In genomic region chr5:163724305-163724704, GRCh38 we compare ENCODE assay signal across 29 cellular contexts.
"Had no signal": no experiment of that assay in that cellular context is flagged by ENCODE, and none has a peak within 500 bp of the region (broad histone marks: within the 10 kb centered on the region; RNA-seq: fewer than 3 reads in every experiment).

No MANE protein-coding gene starts in this region.

- H3K27me3 Mint-ChIP-seq: progenitor cell of endocrine pancreas; stimulated activated naive CD8-positive, alpha-beta T cell treated with anti-CD3 and anti-CD28 coated beads, Interleukin-15, amount 100 ng/mL, for 72 hours; type B pancreatic cell had no signal

- H3K9me3 ChIP-seq: ovary, psoas muscle, right lobe of liver, sigmoid colon, suprapubic skin, testis, tibial artery, transverse colon, upper lobe of right lung, uterus had no signal

- ATAC-seq: natural killer cell; psoas muscle; right cardiac atrium; right lobe of liver; stimulated activated effector memory CD8-positive, alpha-beta T cell treated with anti-CD3 and anti-CD28 coated beads, Interleukin-12 subunit alpha, Interleukin-12 subunit beta, amount 100 ng/mL, for 72 hours; stimulated activated naive CD8-positive, alpha-beta T cell treated with anti-CD3 and anti-CD28 coated beads, Interleukin-15, amount 100 ng/mL, for 72 hours; stimulated activated naive CD8-positive, alpha-beta T cell treated with anti-CD3 and anti-CD28 coated beads, Interleukin-15, Interleukin-2, amounts not matched to agents 100 U/mL and 50 U/mL, for 24 hours; upper lobe of right lung had no signal

- H3K36me3 Mint-ChIP-seq: natural killer cell; neural progenitor cell; stimulated activated effector memory CD8-positive, alpha-beta T cell treated with anti-CD3 and anti-CD28 coated beads, Interleukin-12 subunit alpha, Interleukin-12 subunit beta, amount 100 ng/mL, for 72 hours; type B pancreatic cell had no signal

- H3K4me3 ChIP-seq: neural progenitor cell, ovary, psoas muscle, right lobe of liver, sigmoid colon, suprapubic skin, testis, tibial artery, transverse colon, upper lobe of right lung, uterus had no signal

- H3K9me3 Mint-ChIP-seq: neural progenitor cell, type B pancreatic cell had no signal

- H3K4me1 Mint-ChIP-seq: nephron; neural progenitor cell; stimulated activated effector memory CD8-positive, alpha-beta T cell treated with anti-CD3 and anti-CD28 coated beads, Interleukin-12 subunit alpha, Interleukin-12 subunit beta, amount 100 ng/mL, for 72 hours; stimulated activated naive CD8-positive, alpha-beta T cell treated with anti-CD3 and anti-CD28 coated beads, Interleukin-15, amount 100 ng/mL, for 72 hours had no signal

- H3K27ac Mint-ChIP-seq: natural killer cell; nephron; neural progenitor cell; progenitor cell of endocrine pancreas; stimulated activated effector memory CD8-positive, alpha-beta T cell treated with anti-CD3 and anti-CD28 coated beads, Interleukin-12 subunit alpha, Interleukin-12 subunit beta, amount 100 ng/mL, for 72 hours; stimulated activated naive CD8-positive, alpha-beta T cell treated with anti-CD3 and anti-CD28 coated beads, Interleukin-15, amount 100 ng/mL, for 72 hours; type B pancreatic cell had no signal

- H3K27me3 ChIP-seq: neural progenitor cell, ovary, right lobe of liver, sigmoid colon, suprapubic skin, testis, tibial artery, transverse colon, upper lobe of right lung, uterus had no signal

- H3K4me1 ChIP-seq: neural progenitor cell, parathyroid adenoma, psoas muscle, right lobe of liver, sigmoid colon, suprapubic skin, testis, tibial artery, transverse colon, upper lobe of right lung, uterus had no signal

- H3K79me2 ChIP-seq: parathyroid adenoma had no signal

- DNase-seq: natural killer cell; occipital lobe; ovary; posterior cingulate gyrus; psoas muscle; right cardiac atrium; right lobe of liver; sigmoid colon; small intestine; stimulated activated CD4-positive, alpha-beta T cell treated with anti-CD3 and anti-CD28 coated beads, Interleukin-15, amount 100 ng/mL, for 24 hours; stimulated activated CD4-positive, alpha-beta T cell treated with anti-CD3 and anti-CD28 coated beads, Interleukin-2, amount 100 ng/mL, for 24 hours; stimulated activated CD4-positive, alpha-beta T cell treated with anti-CD3 and anti-CD28 coated beads, Interleukin-2, amount 100 ng/mL, for 48 hours; stimulated activated CD4-positive, alpha-beta T cell treated with anti-CD3 and anti-CD28 coated beads, Interleukin-4, amount 100 ng/mL, for 24 hours; stimulated activated naive CD4-positive, alpha-beta T cell; stimulated activated naive CD8-positive, alpha-beta T cell treated with anti-CD3 and anti-CD28 coated beads, Interleukin-15, amount 100 ng/mL, for 72 hours; stimulated activated naive CD8-positive, alpha-beta T cell treated with anti-CD3 and anti-CD28 coated beads, Interleukin-15, Interleukin-2, amounts not matched to agents 100 U/mL and 50 U/mL, for 24 hours; substantia nigra; testis; tibial artery; transverse colon; upper lobe of right lung; uterus had no signal

- H3K36me3 ChIP-seq: neural progenitor cell, ovary, right lobe of liver, sigmoid colon, suprapubic skin, tibial artery, transverse colon, upper lobe of right lung, uterus had no signal

- H3K4me3 Mint-ChIP-seq: natural killer cell; nephron; neural progenitor cell; stimulated activated effector memory CD8-positive, alpha-beta T cell treated with anti-CD3 and anti-CD28 coated beads, Interleukin-12 subunit alpha, Interleukin-12 subunit beta, amount 100 ng/mL, for 72 hours; stimulated activated naive CD8-positive, alpha-beta T cell treated with anti-CD3 and anti-CD28 coated beads, Interleukin-15, amount 100 ng/mL, for 72 hours; type B pancreatic cell had no signal

- H3K27ac ChIP-seq: neural progenitor cell, ovary, parathyroid adenoma, psoas muscle, right lobe of liver, sigmoid colon, suprapubic skin, testis, tibial artery, transverse colon, upper lobe of right lung, uterus had no signal

- H3K4me2 ChIP-seq: neural progenitor cell had no signal
